In the genomic region with DNA sequence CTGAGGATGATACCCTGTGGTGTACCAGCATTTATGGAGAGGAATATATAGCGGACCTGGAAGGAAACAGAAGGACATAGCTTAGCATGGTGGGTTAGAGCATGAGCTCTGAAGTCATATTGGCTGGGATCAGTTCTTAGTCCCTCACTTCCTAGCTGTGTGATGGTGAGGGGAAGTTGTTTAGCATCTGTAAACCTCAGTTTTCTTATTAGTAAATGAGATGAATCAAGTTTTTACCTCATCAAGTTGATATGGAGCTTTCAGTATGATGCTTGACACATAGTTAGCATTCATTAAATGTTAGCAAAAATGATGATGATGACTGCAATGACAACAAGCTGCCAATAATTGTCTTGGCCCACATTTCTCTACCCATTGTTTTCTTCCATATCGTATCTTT, we compare ENCODE assay signal across 16 cellular contexts.
"Had no signal": no experiment of that assay in that cellular context is flagged by ENCODE, and none has a peak within 500 bp of the region (broad histone marks: within the 10 kb centered on the region; RNA-seq: fewer than 3 reads in every experiment).

No MANE protein-coding gene starts in this region.

- DNase-seq: activated CD4-positive, alpha-beta T cell treated with anti-CD3 and anti-CD28 coated beads, Interleukin-2, amount 50 U/mL, for 4 hours; activated CD4-positive, CD25-positive, alpha-beta regulatory T cell treated with anti-CD3 and anti-CD28 coated beads, Interleukin-2, amount 50 U/mL, for 72 hours; activated naive CD4-positive, alpha-beta T cell treated with Interleukin-2 at 50 U/mL for 16 hours; cerebellar nuclear complex; effector CD4-positive, alpha-beta T cell; esophagus squamous epithelium; heart right ventricle; kidney glomerular epithelial cell; left ventricle myocardium inferior; stimulated activated CD4-positive, alpha-beta T cell treated with anti-CD3 and anti-CD28 coated beads, Interleukin-12 subunit alpha, Interleukin-12 subunit beta, amount 100 ng/mL, for 4 hours; stimulated activated CD4-positive, alpha-beta T cell treated with anti-CD3 and anti-CD28 coated beads, Interleukin-1b, Interleukin-23, amount 100 ng/mL, for 48 hours; stimulated activated CD8-positive, alpha-beta memory T cell treated with anti-CD3 and anti-CD28 coated beads, Interleukin-4, amount 100 ng/mL, for 48 hours; T1000; upper lobe of left lung had no signal

- ATAC-seq: heart right ventricle had no signal

- H3K9me3 Mint-ChIP-seq: activated T-helper 1 cell treated with anti-CD3 and anti-CD28 coated beads, Interleukin-12 subunit alpha, Interleukin-12 subunit beta, Interleukin-2, Interleukin-4 antibody, amounts not matched to agents 30 ng/mL and 10 ng/mL and 1 ng/mL, durations not matched to agents 14 hours and 24 hours and 36 hours; neural crest cell had no signal

- H3K4me3 Mint-ChIP-seq: activated T-helper 1 cell treated with anti-CD3 and anti-CD28 coated beads, Interleukin-12 subunit alpha, Interleukin-12 subunit beta, Interleukin-2, Interleukin-4 antibody, amounts not matched to agents 30 ng/mL and 10 ng/mL and 1 ng/mL, durations not matched to agents 14 hours and 24 hours and 36 hours; neural crest cell had no signal
